Comparison of ENCODE assay signal across 30 cellular contexts in the genomic region with DNA sequence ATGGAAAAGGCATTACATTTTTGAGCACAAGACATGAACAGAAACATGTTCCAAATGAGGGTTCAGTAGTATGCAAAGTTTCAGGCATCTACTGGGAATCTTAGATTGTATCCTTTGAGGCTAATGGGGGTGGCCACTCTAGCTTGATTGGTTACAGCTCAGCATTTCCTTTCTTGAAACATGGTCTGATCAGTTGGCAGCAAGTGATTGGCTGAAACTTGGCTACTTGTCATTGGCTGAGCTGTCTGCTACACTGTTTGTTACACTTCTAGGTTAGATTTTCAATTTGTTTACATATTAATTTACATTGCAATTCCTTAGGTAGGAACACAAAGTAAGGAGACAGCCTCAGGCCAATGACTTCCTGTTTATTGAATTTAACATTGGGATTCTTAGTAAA.
"Had no signal": no experiment of that assay in that cellular context is flagged by ENCODE, and none has a peak within 500 bp of the region (broad histone marks: within the 10 kb centered on the region; RNA-seq: fewer than 3 reads in every experiment).

No MANE protein-coding gene starts in this region.

- H3K36me3 Mint-ChIP-seq: activated CD8-positive, alpha-beta memory T cell treated with anti-CD3 and anti-CD28 coated beads, Interleukin-2, amount 10 ng/mL, durations not matched to agents 7 days and 5 days; activated naive CD8-positive, alpha-beta T cell had no signal

- H3K4me1 Mint-ChIP-seq: activated CD4-positive, alpha-beta T cell treated with anti-CD3 and anti-CD28 coated beads, Interleukin-2, amount 10 ng/mL, durations not matched to agents 7 days and 5 days; activated CD8-positive, alpha-beta memory T cell treated with anti-CD3 and anti-CD28 coated beads, Interleukin-2, amount 10 ng/mL, durations not matched to agents 7 days and 5 days; central memory CD8-positive, alpha-beta T cell; endodermal cell had no signal

- H3K27ac Mint-ChIP-seq: activated CD4-positive, alpha-beta T cell treated with anti-CD3 and anti-CD28 coated beads, Interleukin-2, amount 10 ng/mL, durations not matched to agents 7 days and 5 days; activated CD8-positive, alpha-beta memory T cell treated with anti-CD3 and anti-CD28 coated beads, Interleukin-2, amount 10 ng/mL, durations not matched to agents 7 days and 5 days; activated CD8-positive, alpha-beta T cell treated with anti-CD3 and anti-CD28 coated beads for 36 hours; activated naive CD8-positive, alpha-beta T cell; activated T-helper 1 cell treated with anti-CD3 and anti-CD28 coated beads, Interleukin-12 subunit alpha, Interleukin-12 subunit beta, Interleukin-2, Interleukin-4 antibody, amounts not matched to agents 30 ng/mL and 10 ng/mL and 1 ng/mL, durations not matched to agents 14 hours and 24 hours and 36 hours; dendritic cell treated with granulocyte-macrophage colony-stimulating factor and Interleukin-4, amounts not matched to agents 40 ng/mL and 50 ng/mL, for 4 days; endodermal cell had no signal

- H3K36me3 ChIP-seq: brain microvascular endothelial cell had no signal

- H3K4me3 ChIP-seq: coronary artery, dorsolateral prefrontal cortex had no signal

- FAIRE-seq: astrocyte, bronchial epithelial cell, frontal cortex had no signal

- H3K27me3 ChIP-seq: brain microvascular endothelial cell, dorsolateral prefrontal cortex had no signal

- ATAC-seq: activated CD8-positive, alpha-beta memory T cell treated with anti-CD3 and anti-CD28 coated beads, Interleukin-2, amount 10 ng/mL, durations not matched to agents 7 days and 5 days; activated CD8-positive, alpha-beta T cell treated with anti-CD3 and anti-CD28 coated beads for 36 hours; esophagus mucosa had no signal

- DNase-seq: activated CD4-positive, alpha-beta T cell treated with anti-CD3 and anti-CD28 coated beads for 1 hour; activated CD4-positive, alpha-beta T cell treated with anti-CD3 and anti-CD28 coated beads for 4 hours; activated CD4-positive, alpha-beta T cell treated with anti-CD3 and anti-CD28 coated beads, Interleukin-2, amount 10 ng/mL, durations not matched to agents 7 days and 5 days; activated CD4-positive, alpha-beta T cell treated with anti-CD3 and anti-CD28 coated beads, Interleukin-2, amount 50 U/mL, for 48 hours; activated CD8-positive, alpha-beta memory T cell treated with anti-CD3 and anti-CD28 coated beads, Interleukin-2, amount 10 ng/mL, durations not matched to agents 7 days and 5 days; activated CD8-positive, alpha-beta memory T cell treated with anti-CD3 and anti-CD28 coated beads, Interleukin-2, amount 50 U/mL, for 4 hours; activated CD8-positive, alpha-beta T cell treated with anti-CD3 and anti-CD28 coated beads for 36 hours; activated gamma-delta T cell treated with Interleukin-2 at 50 U/mL for 16 hours; activated naive CD4-positive, alpha-beta T cell treated with anti-CD3 and anti-CD28 coated beads, Interleukin-2, amount 50 U/mL, for 16 hours; activated naive CD4-positive, alpha-beta T cell treated with Interleukin-2 at 50 U/mL for 16 hours; activated T-cell treated with anti-CD3 and anti-CD28 coated beads, Interleukin-2, amount 50 U/mL, for 1 hour; activated T-cell treated with anti-CD3 and anti-CD28 coated beads, Interleukin-2, amount 50 U/mL, for 48 hours; amniotic stem cell; anterior cingulate cortex; brain microvascular endothelial cell; dorsolateral prefrontal cortex; effector memory CD4-positive, alpha-beta T cell; endodermal cell; foreskin fibroblast; head of caudate nucleus; T-helper 2 cell had no signal

- H3K27me3 Mint-ChIP-seq: activated CD4-positive, alpha-beta T cell treated with anti-CD3 and anti-CD28 coated beads, Interleukin-2, amount 10 ng/mL, durations not matched to agents 7 days and 5 days; activated CD8-positive, alpha-beta memory T cell treated with anti-CD3 and anti-CD28 coated beads, Interleukin-2, amount 10 ng/mL, durations not matched to agents 7 days and 5 days; activated CD8-positive, alpha-beta T cell treated with anti-CD3 and anti-CD28 coated beads for 36 hours; activated naive CD8-positive, alpha-beta T cell; central memory CD8-positive, alpha-beta T cell; dendritic cell treated with granulocyte-macrophage colony-stimulating factor and Interleukin-4, amounts not matched to agents 40 ng/mL and 50 ng/mL, for 4 days had no signal

- H3K9me3 Mint-ChIP-seq: endodermal cell had no signal

- H3K27ac ChIP-seq: brain microvascular endothelial cell, coronary artery, dorsolateral prefrontal cortex had no signal

- H3K4me3 Mint-ChIP-seq: activated CD4-positive, alpha-beta T cell treated with anti-CD3 and anti-CD28 coated beads, Interleukin-2, amount 10 ng/mL, durations not matched to agents 7 days and 5 days; activated CD8-positive, alpha-beta memory T cell treated with anti-CD3 and anti-CD28 coated beads, Interleukin-2, amount 10 ng/mL, durations not matched to agents 7 days and 5 days; activated CD8-positive, alpha-beta T cell treated with anti-CD3 and anti-CD28 coated beads for 36 hours; activated naive CD8-positive, alpha-beta T cell; activated T-helper 1 cell treated with anti-CD3 and anti-CD28 coated beads, Interleukin-12 subunit alpha, Interleukin-12 subunit beta, Interleukin-2, Interleukin-4 antibody, amounts not matched to agents 30 ng/mL and 10 ng/mL and 1 ng/mL, durations not matched to agents 14 hours and 24 hours and 36 hours; central memory CD8-positive, alpha-beta T cell; dendritic cell treated with granulocyte-macrophage colony-stimulating factor and Interleukin-4, amounts not matched to agents 40 ng/mL and 50 ng/mL, for 4 days; endodermal cell had no signal
